15 cellular contexts compared by ENCODE assay signal in the genomic region with DNA sequence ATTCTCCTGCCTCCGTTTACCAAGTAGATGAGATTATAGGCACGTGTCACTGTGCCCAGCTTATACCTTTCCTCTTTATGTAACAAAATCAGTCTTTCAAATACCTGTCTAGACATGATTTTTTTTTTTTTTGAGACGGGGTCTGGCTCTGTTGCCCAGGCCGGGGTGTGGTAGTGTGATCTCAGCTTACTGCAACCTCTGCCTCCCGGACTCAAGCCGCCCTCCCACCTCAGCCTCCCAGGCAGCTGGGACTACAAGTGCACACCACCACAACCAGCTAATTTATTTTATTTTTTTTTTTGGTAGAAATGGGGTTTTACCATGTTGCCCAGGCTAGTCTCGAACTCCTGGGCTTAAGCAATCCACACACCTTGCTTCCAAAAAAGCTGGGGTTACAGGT. TPM values are rescaled to one million over a fixed set of nuclear protein-coding genes. Genes with fewer than 3 reads are reported as not detected.
DNase-seq lines count a peak whose midpoint lies in the region; TF ChIP-seq lines count a peak whose summit lies in the region.
"Had no signal": no experiment of that assay in that cellular context is flagged by ENCODE, and none has a peak within 500 bp of the region (broad histone marks: within the 10 kb centered on the region; RNA-seq: fewer than 3 reads in every experiment).

No MANE protein-coding gene starts in this region.

- no peaks in the 10 kb centered on the region for H3K27me3 Mint-ChIP-seq in MCF 10A (ENCODE audit: insufficient read depth, unreplicated experiment)
- H3K27me3 Mint-ChIP-seq: B cell; CD4-positive, alpha-beta T cell had no signal

- no peaks in the 10 kb centered on the region for H3K27me3 ChIP-seq in breast epithelium
- no peaks in the 10 kb centered on the region for H3K27me3 ChIP-seq in esophagus muscularis mucosa
- no peaks in the 10 kb centered on the region for H3K27me3 ChIP-seq in muscle layer of duodenum (ENCODE audit: low read depth, low read length)
- H3K27me3 ChIP-seq in stomach = no peaks in the 10 kb centered on the region
- H3K27me3 ChIP-seq in osteoblast (ENCODE audit: insufficient read depth, low read length) = no peaks in the 10 kb centered on the region

- intact Hi-C loops in MCF 10A (cut with micrococcal nuclease) (no loop called here), breast epithelium (cut with DNase I; ENCODE audit: low total_unique reads) (no loop called here), esophagus muscularis mucosa (cut with DNase I) (no loop called here), stomach (cut with DNase I; ENCODE audit: low total_unique reads) (no loop called here)

- DNase-seq in MCF 10A (ENCODE audit: unreplicated experiment) = no peak
- DNase-seq in breast epithelium (ENCODE audit: low spot score in 2 of 2) = no peak
- DNase-seq in esophagus muscularis mucosa (ENCODE audit: extremely low spot score) = no peak
- no peak for DNase-seq in stomach
- DNase-seq in D341Med (ENCODE audit: low spot score) = no peak
- no peak for DNase-seq in activated CD4-positive, alpha-beta T cell treated with anti-CD3 and anti-CD28 coated beads for 1 hour
- no peak for DNase-seq in osteoblast (ENCODE audit: insufficient read length, low spot score, missing footprints)
- DNase-seq: C1 segment of cervical spinal cord; Calu3; CD4-positive, alpha-beta T cell; DMS79 treated with DMSO at 0.1 percent for 48 hours had no signal

- POLR2A ChIA-PET in MCF 10A (lab: Yijun Ruan, JAX) = interaction anchor here (0.9 to 1.0 kb wide), 2 partner anchors 13 to 60 kb away, joined by 3 to 5 read pairs; a partner anchor contains a TSS

- H3K9me3 Mint-ChIP-seq in MCF 10A (ENCODE audit: unreplicated experiment) = no peaks in the 10 kb centered on the region
- H3K9me3 Mint-ChIP-seq: CD4-positive, alpha-beta T cell had no signal

- no peak overlapping the region for H2AFZ ChIP-seq in osteoblast (ENCODE audit: low read length)
- H2AFZ ChIP-seq: GM23248 had no signal

- H3K4me3 ChIP-seq in breast epithelium (no peak overlapping the region), esophagus muscularis mucosa (no peak overlapping the region), muscle layer of duodenum (ENCODE audit: low read depth in 1 of 2, low read length in 2 of 2) (no peak overlapping the region), stomach (no peak overlapping the region), osteoblast (ENCODE audit: insufficient read depth, low read length) (no peak overlapping the region)
- H3K4me3 ChIP-seq: GM23248 had no signal

- CTCF ChIA-PET in MCF 10A (lab: Yijun Ruan, JAX) = no interaction called here

- TF ChIP-seq POLR2A in breast epithelium (IDR thresholded peaks at IDR 0.05) (no peak), esophagus muscularis mucosa (IDR thresholded peaks at IDR 0.05; ENCODE audit: low read depth) (no peak), stomach (IDR thresholded peaks at IDR 0.05) (no peak)

- 95% methylated on average over 7 of the region's 7 CpGs for WGBS in esophagus muscularis mucosa
- WGBS in stomach, 5 donors = 93 to 100% (median 97%) methylated on average over 7 of the region's 7 CpGs

- H3K79me2 ChIP-seq in osteoblast (ENCODE audit: insufficient read depth, low read length) = peaks cover 43% of the 10 kb centered on the region

- H3K9me3 ChIP-seq in breast epithelium = no peaks in the 10 kb centered on the region
- no peaks in the 10 kb centered on the region for H3K9me3 ChIP-seq in esophagus muscularis mucosa
- no peaks in the 10 kb centered on the region for H3K9me3 ChIP-seq in muscle layer of duodenum (ENCODE audit: control insufficient read depth in 1 of 2, low read length in 2 of 2)
- no peaks in the 10 kb centered on the region for H3K9me3 ChIP-seq in stomach
- no peaks in the 10 kb centered on the region for H3K9me3 ChIP-seq in osteoblast (ENCODE audit: low read depth, low read length)

- no peaks in the 10 kb centered on the region for H3K4me1 ChIP-seq in breast epithelium
- H3K4me1 ChIP-seq in esophagus muscularis mucosa = peaks cover 4 to 45% (median 33%) of the 10 kb centered on the region in 4 donors
- H3K4me1 ChIP-seq in muscle layer of duodenum (ENCODE audit: control insufficient read depth in 1 of 2, insufficient read depth in 2 of 2, low read length in 2 of 2) = peaks cover 0 to 7% of the 10 kb centered on the region in 2 donors
- peaks cover 8 to 58% (median 28%) of the 10 kb centered on the region in 4 donors for H3K4me1 ChIP-seq in stomach
- H3K4me1 ChIP-seq in osteoblast (ENCODE audit: insufficient read depth, low read length) = no peaks in the 10 kb centered on the region

- peak overlapping the region; percentile 81 for H3K27ac Mint-ChIP-seq in MCF 10A (ENCODE audit: low read depth, unreplicated experiment)
- H3K27ac Mint-ChIP-seq: B cell; CD4-positive, alpha-beta T cell had no signal

- H3K36me3 Mint-ChIP-seq in MCF 10A (ENCODE audit: insufficient read depth, unreplicated experiment) = no peaks in the 10 kb centered on the region

- H3K4me1 Mint-ChIP-seq in MCF 10A (ENCODE audit: insufficient read depth, unreplicated experiment) = peaks cover 22% of the 10 kb centered on the region
- H3K4me1 Mint-ChIP-seq: B cell had no signal

- no TSS peak for BruUV-seq in MCF 10A (replicated peaks; lab: Mats Ljungman, UMichigan)

- TF ChIP-seq EP300 in esophagus muscularis mucosa (IDR thresholded peaks at IDR 0.05) (no peak), stomach (IDR thresholded peaks at IDR 0.05) (no peak)

- H4K20me1 ChIP-seq in osteoblast (ENCODE audit: insufficient read depth, low read length) = peaks cover 5% of the 10 kb centered on the region

- H3K4me3 Mint-ChIP-seq in MCF 10A (ENCODE audit: unreplicated experiment) = no peak overlapping the region
- H3K4me3 Mint-ChIP-seq: B cell; CD4-positive, alpha-beta T cell had no signal

- H3K4me2 ChIP-seq in osteoblast (ENCODE audit: insufficient read depth, low read length) = no peak overlapping the region

- H3K27ac ChIP-seq in breast epithelium (no peak overlapping the region), esophagus muscularis mucosa (replicated peaks in 1 of 4) (peak overlapping the region; percentile 10 to 43 (median 22)), muscle layer of duodenum (ENCODE audit: low read length) (peak overlapping the region; percentile 10), stomach (peak overlapping the region in 4 of 5 donors; percentile 11 to 61 (median 45)), osteoblast (ENCODE audit: low read depth, low read length) (no peak overlapping the region)
- H3K27ac ChIP-seq: 22Rv1, GM23248 had no signal

- H3K36me3 ChIP-seq in breast epithelium (no peaks in the 10 kb centered on the region), esophagus muscularis mucosa (peaks cover 8 to 29% (median 18%) of the 10 kb centered on the region in 4 donors), muscle layer of duodenum (ENCODE audit: control insufficient read depth in 1 of 2, insufficient read depth in 2 of 2, low read length in 2 of 2) (peaks cover 11 to 13% of the 10 kb centered on the region in 2 donors), stomach (peaks cover 12 to 31% (median 25%) of the 10 kb centered on the region in 4 donors), osteoblast (ENCODE audit: insufficient read depth, low read length) (peaks cover 15% of the 10 kb centered on the region)

- TF ChIP-seq CTCF in MCF 10A (IDR thresholded peaks at IDR 0.05; ENCODE audit: unreplicated experiment) (no peak), breast epithelium (IDR thresholded peaks at IDR 0.05) (no peak), esophagus muscularis mucosa (IDR thresholded peaks at IDR 0.05) (no peak), stomach (IDR thresholded peaks at IDR 0.05) (no peak), osteoblast (IDR thresholded peaks at IDR 0.05; ENCODE audit: extremely low read depth, low read depth, low read length) (no peak)

RNA-seq across cellular contexts. Expression of a gene that starts 13.2 kb away (rescaled TPM):
- total RNA-seq in MCF 10A (2022) (36.2 and 37.1 TPM in 2 replicates), breast epithelium (10 to 100 TPM; 27.4 to 31.8 (median 27.9) TPM), esophagus muscularis mucosa (10 to 100 TPM; 44.6 to 74.8 (median 59.5) TPM), stomach (100 to 1,000 TPM in 1 of 5 donors, 10 to 100 TPM in 4; 20.4 to 132 (median 60.6) TPM), osteoblast (34.7 and 44.8 TPM in 2 replicates)
- 10 to 100 TPM in 2 of 3 donors, 1 to 10 TPM in 1; 9.1 to 15.9 (median 15.9) TPM for polyA plus RNA-seq in stomach

Comparison
In these comparisons a context has a peak if more than half of its experiments do, and no peak if none do; other contexts are left out.
1. H3K27ac ChIP-seq: peak in esophagus muscularis mucosa (4 of 4), muscle layer of duodenum (single experiment) and stomach (4 of 5); none in breast epithelium (0 of 2) and osteoblast (single experiment).